ENCODE assay signal across 19 cellular contexts in genomic region chr17:44378171-44378705, GRCh38. TPM values are rescaled to one million over a fixed set of nuclear protein-coding genes. Genes with fewer than 3 reads are reported as not detected.
DNase-seq lines count a peak whose midpoint lies in the region; ATAC-seq and TF ChIP-seq lines count a peak whose summit lies in the region.
"Had no signal": no experiment of that assay in that cellular context is flagged by ENCODE, and none has a peak within 500 bp of the region (broad histone marks: within the 10 kb centered on the region; RNA-seq: fewer than 3 reads in every experiment).

No MANE protein-coding gene starts in this region.

- H3K18ac ChIP-seq in IMR-90 (ENCODE audit: low read depth, low read length): no peak overlapping the region

- no peak overlapping the region for H3K4me2 ChIP-seq in IMR-90 (ENCODE audit: low read depth, low read length)
- H3K4me2 ChIP-seq: A549 had no signal

- no peak overlapping the region for H2BK5ac ChIP-seq in IMR-90 (ENCODE audit: low read depth, low read length, poor library complexity, severe bottlenecking)

- no peak for TF ChIP-seq CTCF in GM10266 (IDR thresholded peaks at IDR 0.05; ENCODE audit: control insufficient read depth, insufficient read depth, low read depth, missing control alignments)
- TF ChIP-seq CTCF in IMR-90 (conservative IDR thresholded peaks at IDR 0.05; ENCODE audit: low read depth, low read length): no peak
- no peak for TF ChIP-seq CTCF in nephron progenitor cell (IDR thresholded peaks at IDR 0.05)
- no peak for TF ChIP-seq CTCF in upper lobe of right lung (IDR thresholded peaks at IDR 0.05)

- H3K4ac ChIP-seq in IMR-90 (ENCODE audit: low read depth, low read length): no peak overlapping the region

- no peak for TF ChIP-seq RAD21 in IMR-90 (IDR thresholded peaks at IDR 0.05; ENCODE audit: low read length)

- H3K56ac ChIP-seq in IMR-90 (ENCODE audit: extremely low read depth, insufficient read depth, low read length): no peak overlapping the region

- H3K4me3 Mint-ChIP-seq in nephron progenitor cell: no peak overlapping the region
- H3K4me3 Mint-ChIP-seq: CD8-positive, alpha-beta T cell; H9 had no signal

- H3K4me3 ChIP-seq in IMR-90 (ENCODE audit: insufficient read depth, low read depth, low read length): no peak overlapping the region
- H3K4me3 ChIP-seq in upper lobe of right lung: no peak overlapping the region
- H3K4me3 ChIP-seq: A549, GM23248, K562 had no signal

- peak overlapping the region; percentile 69 for H2AFZ ChIP-seq in IMR-90 (replicated peaks; ENCODE audit: low read length, poor library complexity)
- H2AFZ ChIP-seq: GM23248 had no signal

- H3K14ac ChIP-seq in IMR-90 (replicated peaks; ENCODE audit: low read depth, low read length): no peak overlapping the region

- DNase-seq in GM10266 (ENCODE audit: extremely low spot score): peak; percentile 20
- no peak for DNase-seq in IMR-90
- DNase-seq in nephron progenitor cell: no peak
- DNase-seq in upper lobe of right lung: peak; percentile 37
- DNase-seq in NCI-H748 treated with DMSO at 0.1 percent for 48 hours (lab: John Stamatoyannopoulos, UW): no peak
- no peak for DNase-seq in GDM1 (lab: John Stamatoyannopoulos, UW)
- DNase-seq: BE2C; CD8-positive, alpha-beta T cell; COR-L47; DMS153; DMS79 treated with DMSO at 0.1 percent for 48 hours; EL; GM23248; H9 had no signal

- no peak overlapping the region for H3K23ac ChIP-seq in IMR-90 (ENCODE audit: low read depth, low read length)

- peak overlapping the region; percentile 33 for H3K27ac Mint-ChIP-seq in nephron progenitor cell
- H3K27ac Mint-ChIP-seq: CD8-positive, alpha-beta T cell; H9 had no signal

- H2AK5ac ChIP-seq in IMR-90 (ENCODE audit: low read depth, low read length): no peak overlapping the region

- ATAC-seq in IMR-90 (ENCODE audit: low read depth) (no peak), upper lobe of right lung (no peak), HG03095 (IDR thresholded peaks at IDR 0.05; ENCODE audit: unreplicated experiment) (no peak)
- ATAC-seq: A549; CD8-positive, alpha-beta T cell; K562 had no signal

- H2AK9ac ChIP-seq in IMR-90 (replicated peaks; ENCODE audit: low read depth, low read length, poor library complexity): peak overlapping the region; percentile 85

- H3K4me1 ChIP-seq in IMR-90 (ENCODE audit: control insufficient read depth, insufficient read depth, low read length): peaks cover 2% of the 10 kb centered on the region; the same call in 1 of the 2 replicates
- no peaks in the 10 kb centered on the region for H3K4me1 ChIP-seq in upper lobe of right lung
- H3K4me1 ChIP-seq: A549, BE2C had no signal

- H4K8ac ChIP-seq in IMR-90 (ENCODE audit: low read depth in 2 of 2, low read length in 2 of 2): no peak overlapping the region

- BruUV-seq in IMR-90 (replicated peaks; lab: Mats Ljungman, UMichigan): no TSS peak

- no peaks in the 10 kb centered on the region for H3K79me1 ChIP-seq in IMR-90 (ENCODE audit: low read depth in 1 of 2, low read length in 2 of 2)

- H3K36me3 Mint-ChIP-seq in nephron progenitor cell (ENCODE audit: low read depth): no peaks in the 10 kb centered on the region
- H3K36me3 Mint-ChIP-seq: CD8-positive, alpha-beta T cell had no signal

- peaks cover 33% of the 10 kb centered on the region for H3K27me3 Mint-ChIP-seq in nephron progenitor cell (ENCODE audit: low read depth, poor library complexity)

- H4K20me1 ChIP-seq in IMR-90 (ENCODE audit: insufficient read depth, low read length): no peaks in the 10 kb centered on the region

- dilution Hi-C loops in IMR-90 (cut with HindIII; ENCODE audit: low sequenced_read_pairs, unreplicated experiment): no loop called here

- no peak overlapping the region for H4K5ac ChIP-seq in IMR-90 (ENCODE audit: low read depth, low read length)

- no peaks in the 10 kb centered on the region for H3K9me3 Mint-ChIP-seq in nephron progenitor cell
- H3K9me3 Mint-ChIP-seq: CD8-positive, alpha-beta T cell; H9 had no signal

- no peak overlapping the region for H3K9ac ChIP-seq in IMR-90 (ENCODE audit: low read depth, low read length)
- H3K9ac ChIP-seq: GM23248 had no signal

- no peak overlapping the region for H4K91ac ChIP-seq in IMR-90 (ENCODE audit: insufficient read depth, low read depth, low read length)

- H2BK15ac ChIP-seq in IMR-90 (ENCODE audit: low read depth, low read length): no peak overlapping the region

- POLR2A ChIA-PET in IMR-90 (lab: Charles Lee; ENCODE audit: unreplicated experiment): no interaction called here

- no peak for TF ChIP-seq POLR2A in IMR-90 (IDR thresholded peaks at IDR 0.05; ENCODE audit: low read depth, low read length)

- peaks cover 19% of the 10 kb centered on the region for H3K4me1 Mint-ChIP-seq in nephron progenitor cell

- H3K27me3 ChIP-seq in IMR-90 (ENCODE audit: control insufficient read depth, insufficient read depth, low read length) (peaks cover 22% of the 10 kb centered on the region), upper lobe of right lung (no peaks in the 10 kb centered on the region)
- H3K27me3 ChIP-seq: BE2C had no signal

- H3K9me3 ChIP-seq in IMR-90 (ENCODE audit: control insufficient read depth, insufficient read depth, low read length): no peaks in the 10 kb centered on the region
- H3K9me3 ChIP-seq in upper lobe of right lung: no peaks in the 10 kb centered on the region
- H3K9me3 ChIP-seq: A549, BE2C had no signal

- no peak overlapping the region for H3K27ac ChIP-seq in IMR-90 (ENCODE audit: insufficient read depth, low read length)
- no peak overlapping the region for H3K27ac ChIP-seq in upper lobe of right lung
- H3K27ac ChIP-seq: A549, C4-2B, GM23248 had no signal

- no peaks in the 10 kb centered on the region for H3K36me3 ChIP-seq in IMR-90 (ENCODE audit: control insufficient read depth, insufficient read depth, low read length)
- no peaks in the 10 kb centered on the region for H3K36me3 ChIP-seq in upper lobe of right lung
- H3K36me3 ChIP-seq: BE2C had no signal

- 0 out of 2 replicates have a peak, but pooled peaks cover 5% of the 10 kb centered on the region for H3K9me1 ChIP-seq in IMR-90 (ENCODE audit: insufficient read depth, low read length)

- no peak overlapping the region for H2BK120ac ChIP-seq in IMR-90 (ENCODE audit: low read depth, low read length)

- WGBS in IMR-90 (ENCODE audit: extremely low coverage in 2 of 2, insufficient read length in 1 of 2), 2 experiments: 80% methylated on average over 1 of the region's 14 CpGs; no CpG with 5 or more reads in 1 of the 2 experiments

- no peak overlapping the region for H2BK20ac ChIP-seq in IMR-90 (ENCODE audit: low read depth, low read length)

- intact Hi-C loops in IMR-90 (cut with micrococcal nuclease) (no loop called here), upper lobe of right lung (cut with DNase I) (no loop called here)

- CTCF ChIA-PET in IMR-90 (lab: Yijun Ruan, JAX): interaction anchor here (0.9 kb wide), 1 partner anchor 12 kb away, joined by 3 read pairs; no protein-coding TSS in a partner anchor

- in situ Hi-C loops in IMR-90 (cut with MboI; ENCODE audit: low sequenced_read_pairs): no loop called here

TF ChIP-seq in IMR-90, 13 proteins besides CTCF, POLR2A, EP300 and RAD21 (continues in another document):
- TF ChIP-seq MAFK (IDR thresholded peaks at IDR 0.05; ENCODE audit: low read depth, low read length) (no peak), USF2 (IDR thresholded peaks at IDR 0.05; ENCODE audit: low read depth, low read length) (no peak), NFE2L2 (IDR thresholded peaks at IDR 0.05; ENCODE audit: low read depth, low read length) (no peak), CHD1 (IDR thresholded peaks at IDR 0.05; ENCODE audit: low read depth, low read length) (no peak), CEBPB (IDR thresholded peaks at IDR 0.05; ENCODE audit: low read depth, low read length) (no peak), RCOR1 (IDR thresholded peaks at IDR 0.05; ENCODE audit: insufficient replicate concordance, low read length) (no peak), MXI1 (IDR thresholded peaks at IDR 0.05; ENCODE audit: borderline replicate concordance, low read depth, low read length) (no peak), BHLHE40 (IDR thresholded peaks at IDR 0.05; ENCODE audit: low read depth, low read length) (no peak), MAZ (IDR thresholded peaks at IDR 0.05; ENCODE audit: borderline replicate concordance, low read depth, low read length) (no peak)

RNA-seq across cellular contexts. Expression of gene ITGA2B, which starts 11.2 kb away (rescaled TPM):
- total RNA-seq in IMR-90 (2012; rRNA removed) (under 0.01 TPM in 2 replicates), upper lobe of right lung (4.6 TPM)
- polyA plus RNA-seq in IMR-90 (2012; rRNA removed): 0.22 and 0.26 TPM in 2 replicates
- 0.04 and 0.21 TPM in 2 replicates for polyA plus RNA-seq in IMR-90 (2012; cell fraction: cytosol; rRNA removed)
- polyA plus RNA-seq in IMR-90 (2012; cell fraction: nucleus; rRNA removed; ENCODE audit: low replicate concordance): 2.4 and 2.8 TPM in 2 replicates
- total RNA-seq: GM23248, HT1080 had no signal
- polyA plus RNA-seq: GM23248 had no signal

RNA-seq across cellular contexts. Expression of gene FAM171A2, which starts 14.6 kb away (rescaled TPM):
- total RNA-seq in IMR-90 (2012; rRNA removed): 3.1 and 3.2 TPM in 2 replicates
- 5.9 and 8.1 TPM in 2 replicates for polyA plus RNA-seq in IMR-90 (2012; rRNA removed)
- polyA plus RNA-seq in IMR-90 (2012; cell fraction: cytosol; rRNA removed): 3.5 and 12.3 TPM in 2 replicates
- 3.7 and 9.3 TPM in 2 replicates for polyA plus RNA-seq in IMR-90 (2012; cell fraction: nucleus; rRNA removed; ENCODE audit: low replicate concordance)
- 1.8 TPM for total RNA-seq in upper lobe of right lung

RNA-seq across cellular contexts. Expression of gene GRN, which starts 33.1 kb away (rescaled TPM):
- total RNA-seq in IMR-90 (2012; rRNA removed): 38.9 and 39.2 TPM in 2 replicates
- polyA plus RNA-seq in IMR-90 (2012; rRNA removed): 494 and 588 TPM in 2 replicates
- 401 and 565 TPM in 2 replicates for polyA plus RNA-seq in IMR-90 (2012; cell fraction: cytosol; rRNA removed)
- polyA plus RNA-seq in IMR-90 (2012; cell fraction: nucleus; rRNA removed; ENCODE audit: low replicate concordance): 146 and 360 TPM in 2 replicates
- total RNA-seq in upper lobe of right lung: 722 TPM

RNA-seq across cellular contexts. Expression of gene SLC25A39, which starts 53.6 kb away (rescaled TPM):
- 49.1 and 49.2 TPM in 2 replicates for total RNA-seq in IMR-90 (2012; rRNA removed)
- 99.7 and 119 TPM in 2 replicates for polyA plus RNA-seq in IMR-90 (2012; rRNA removed)
- 126 and 127 TPM in 2 replicates for polyA plus RNA-seq in IMR-90 (2012; cell fraction: cytosol; rRNA removed)
- 142 and 367 TPM in 2 replicates for polyA plus RNA-seq in IMR-90 (2012; cell fraction: nucleus; rRNA removed; ENCODE audit: low replicate concordance)
- total RNA-seq in upper lobe of right lung: 76.8 TPM

Comparison
In these comparisons a context has a peak if more than half of its experiments do, and no peak if none do; other contexts are left out.
1. DNase-seq: peak in GM10266 (single experiment) and upper lobe of right lung (single experiment); none in IMR-90 (single experiment), nephron progenitor cell (single experiment), NCI-H748 treated with DMSO at 0.1 percent for 48 hours (single experiment) and GDM1 (single experiment).
2. RNA of gene GRN, which starts 33.1 kb away (total RNA-seq): 722 TPM in upper lobe of right lung (single experiment); 38.9 to 39.2 TPM in IMR-90; every median in the first group is over 10 times any median in the second.